ENCODE assay signal across 8 cellular contexts in genomic region chr2:11759182-11759975, GRCh38. TPM values are rescaled to one million over a fixed set of nuclear protein-coding genes. Genes with fewer than 3 reads are reported as not detected.
A peak's percentile ranks its signal among the peaks of the same experiment; 100 is the strongest.
DNase-seq lines count a peak whose midpoint lies in the region; ATAC-seq and TF ChIP-seq lines count a peak whose summit lies in the region.
"Not testable (repeated sequence)": the region's sequence is repeated elsewhere in the genome, so short reads cannot be mapped to it uniquely, and the experiment has no call there.

No MANE protein-coding gene starts in this region.

- H3K4me1 Mint-ChIP-seq in CD4-positive, CD25-positive, alpha-beta regulatory T cell = peaks cover 37 to 75% (median 57%) of the 10 kb centered on the region in 4 donors
- peaks cover 55% of the 10 kb centered on the region for H3K4me1 Mint-ChIP-seq in T-helper 1 cell treated with Interleukin-12 subunit alpha and Interleukin-12 subunit beta and Interleukin-4 antibody, amounts not matched to agents 30 μg/mL and 1 μg/mL, for 36 hours (ENCODE audit: low read depth)
- peaks cover 68% of the 10 kb centered on the region for H3K4me1 Mint-ChIP-seq in activated CD4-positive, alpha-beta T cell treated with anti-CD3 and anti-CD28 coated beads, Interleukin-2, amount 10 ng/mL, durations not matched to agents 7 days and 5 days
- peaks cover 62% of the 10 kb centered on the region for H3K4me1 Mint-ChIP-seq in activated T-cell treated with anti-CD3 and anti-CD28 coated beads, Interleukin-2, amount 50 U/mL, for 72 hours (ENCODE audit: low read depth)
- peaks cover 41 to 73% of the 10 kb centered on the region in 2 donors for H3K4me1 Mint-ChIP-seq in effector memory CD8-positive, alpha-beta T cell (ENCODE audit: low read depth in 2 of 2)
- H3K4me1 Mint-ChIP-seq in natural killer cell = peaks cover 71 to 80% of the 10 kb centered on the region in 2 donors
- H3K4me1 Mint-ChIP-seq in stimulated activated naive CD8-positive, alpha-beta T cell treated with anti-CD3 and anti-CD28 coated beads, Interleukin-15, Interleukin-2, amounts not matched to agents 100 ng/mL and 50 ng/mL, for 24 hours (ENCODE audit: low read depth) = peaks cover 69% of the 10 kb centered on the region

- H3K9me3 Mint-ChIP-seq in CD4-positive, CD25-positive, alpha-beta regulatory T cell; T-helper 1 cell treated with Interleukin-12 subunit alpha and Interleukin-12 subunit beta and Interleukin-4 antibody, amounts not matched to agents 30 μg/mL and 1 μg/mL, for 36 hours; activated CD4-positive, alpha-beta T cell treated with anti-CD3 and anti-CD28 coated beads, Interleukin-2, amount 10 ng/mL, durations not matched to agents 7 days and 5 days; activated T-cell treated with anti-CD3 and anti-CD28 coated beads, Interleukin-2, amount 50 U/mL, for 72 hours; activated naive CD4-positive, alpha-beta T cell treated with anti-CD3 and anti-CD28 coated beads, Interleukin-2, amount 50 U/mL, for 72 hours; effector memory CD8-positive, alpha-beta T cell; natural killer cell; stimulated activated naive CD8-positive, alpha-beta T cell treated with anti-CD3 and anti-CD28 coated beads, Interleukin-15, Interleukin-2, amounts not matched to agents 100 ng/mL and 50 ng/mL, for 24 hours: not testable (repeated sequence)

- peaks cover 12% of the 10 kb centered on the region for H3K36me3 ChIP-seq in CD4-positive, CD25-positive, alpha-beta regulatory T cell (ENCODE audit: control insufficient read depth, insufficient read depth, low read length)

- TF ChIP-seq CTCF in natural killer cell (IDR thresholded peaks at IDR 0.05) = not testable (repeated sequence)

- H3K27ac Mint-ChIP-seq in CD4-positive, CD25-positive, alpha-beta regulatory T cell = peak overlapping the region; percentile 87 to 92 (median 90)
- peak overlapping the region; percentile 37 for H3K27ac Mint-ChIP-seq in T-helper 1 cell treated with Interleukin-12 subunit alpha and Interleukin-12 subunit beta and Interleukin-4 antibody, amounts not matched to agents 30 μg/mL and 1 μg/mL, for 36 hours
- H3K27ac Mint-ChIP-seq in activated CD4-positive, alpha-beta T cell treated with anti-CD3 and anti-CD28 coated beads, Interleukin-2, amount 10 ng/mL, durations not matched to agents 7 days and 5 days = peak overlapping the region; percentile 57
- H3K27ac Mint-ChIP-seq in activated T-cell treated with anti-CD3 and anti-CD28 coated beads, Interleukin-2, amount 50 U/mL, for 72 hours = peak overlapping the region; percentile 86
- peak overlapping the region; percentile 46 to 88 for H3K27ac Mint-ChIP-seq in activated naive CD4-positive, alpha-beta T cell treated with anti-CD3 and anti-CD28 coated beads, Interleukin-2, amount 50 U/mL, for 72 hours
- H3K27ac Mint-ChIP-seq in effector memory CD8-positive, alpha-beta T cell = peak overlapping the region; percentile 60 to 88
- H3K27ac Mint-ChIP-seq in natural killer cell = peak overlapping the region; percentile 67 to 71
- H3K27ac Mint-ChIP-seq in stimulated activated naive CD8-positive, alpha-beta T cell treated with anti-CD3 and anti-CD28 coated beads, Interleukin-15, Interleukin-2, amounts not matched to agents 100 ng/mL and 50 ng/mL, for 24 hours = peak overlapping the region; percentile 79

- DNase-seq in CD4-positive, CD25-positive, alpha-beta regulatory T cell; activated CD4-positive, alpha-beta T cell treated with anti-CD3 and anti-CD28 coated beads, Interleukin-2, amount 10 ng/mL, durations not matched to agents 7 days and 5 days; activated T-cell treated with anti-CD3 and anti-CD28 coated beads, Interleukin-2, amount 50 U/mL, for 72 hours; activated naive CD4-positive, alpha-beta T cell treated with anti-CD3 and anti-CD28 coated beads, Interleukin-2, amount 50 U/mL, for 72 hours (ENCODE audit: low spot score in 2 of 2); effector memory CD8-positive, alpha-beta T cell; natural killer cell: not testable (repeated sequence)

- H3K27ac ChIP-seq in CD4-positive, CD25-positive, alpha-beta regulatory T cell (ENCODE audit: insufficient read depth, low read length, poor library complexity, severe bottlenecking) = not testable (repeated sequence)

- not testable (repeated sequence) for H3K27me3 Mint-ChIP-seq in CD4-positive, CD25-positive, alpha-beta regulatory T cell; T-helper 1 cell treated with Interleukin-12 subunit alpha and Interleukin-12 subunit beta and Interleukin-4 antibody, amounts not matched to agents 30 μg/mL and 1 μg/mL, for 36 hours (ENCODE audit: low read depth); activated CD4-positive, alpha-beta T cell treated with anti-CD3 and anti-CD28 coated beads, Interleukin-2, amount 10 ng/mL, durations not matched to agents 7 days and 5 days; activated T-cell treated with anti-CD3 and anti-CD28 coated beads, Interleukin-2, amount 50 U/mL, for 72 hours (ENCODE audit: low read depth); effector memory CD8-positive, alpha-beta T cell; natural killer cell (ENCODE audit: low read depth in 2 of 2); stimulated activated naive CD8-positive, alpha-beta T cell treated with anti-CD3 and anti-CD28 coated beads, Interleukin-15, Interleukin-2, amounts not matched to agents 100 ng/mL and 50 ng/mL, for 24 hours

- intact Hi-C loops in natural killer cell (cut with micrococcal nuclease) = not testable (repeated sequence)

- POLR2A ChIA-PET in activated CD4-positive, alpha-beta T cell treated with anti-CD3 and anti-CD28 coated beads, Interleukin-2, amount 10 ng/mL, durations not matched to agents 7 days and 5 days (lab: Charles Lee) = not testable (repeated sequence)

- peaks cover 24% of the 10 kb centered on the region for H3K36me3 Mint-ChIP-seq in CD4-positive, CD25-positive, alpha-beta regulatory T cell
- peaks cover 32% of the 10 kb centered on the region for H3K36me3 Mint-ChIP-seq in T-helper 1 cell treated with Interleukin-12 subunit alpha and Interleukin-12 subunit beta and Interleukin-4 antibody, amounts not matched to agents 30 μg/mL and 1 μg/mL, for 36 hours (ENCODE audit: low read depth)
- H3K36me3 Mint-ChIP-seq in activated CD4-positive, alpha-beta T cell treated with anti-CD3 and anti-CD28 coated beads, Interleukin-2, amount 10 ng/mL, durations not matched to agents 7 days and 5 days (ENCODE audit: low read depth) = peaks cover 42% of the 10 kb centered on the region
- not testable (repeated sequence) for H3K36me3 Mint-ChIP-seq in activated T-cell treated with anti-CD3 and anti-CD28 coated beads, Interleukin-2, amount 50 U/mL, for 72 hours (ENCODE audit: insufficient read depth in 2 of 2); natural killer cell
- peaks cover 4 to 45% of the 10 kb centered on the region in 2 donors for H3K36me3 Mint-ChIP-seq in activated naive CD4-positive, alpha-beta T cell treated with anti-CD3 and anti-CD28 coated beads, Interleukin-2, amount 50 U/mL, for 72 hours
- H3K36me3 Mint-ChIP-seq in effector memory CD8-positive, alpha-beta T cell (ENCODE audit: insufficient read depth) = peaks cover 13% of the 10 kb centered on the region
- H3K36me3 Mint-ChIP-seq in stimulated activated naive CD8-positive, alpha-beta T cell treated with anti-CD3 and anti-CD28 coated beads, Interleukin-15, Interleukin-2, amounts not matched to agents 100 ng/mL and 50 ng/mL, for 24 hours (ENCODE audit: low read depth) = peaks cover 28% of the 10 kb centered on the region

- ATAC-seq in CD4-positive, CD25-positive, alpha-beta regulatory T cell (ENCODE audit: low read depth in 2 of 2); activated T-cell treated with anti-CD3 and anti-CD28 coated beads, Interleukin-2, amount 50 U/mL, for 72 hours (replicated peaks in 1 of 2); activated naive CD4-positive, alpha-beta T cell treated with anti-CD3 and anti-CD28 coated beads, Interleukin-2, amount 50 U/mL, for 72 hours; effector memory CD8-positive, alpha-beta T cell (replicated peaks); natural killer cell: not testable (repeated sequence)

- not testable (repeated sequence) for H3K4me3 ChIP-seq in CD4-positive, CD25-positive, alpha-beta regulatory T cell (ENCODE audit: low read depth, low read length)

- H3K27me3 ChIP-seq in CD4-positive, CD25-positive, alpha-beta regulatory T cell (ENCODE audit: control insufficient read depth, insufficient read depth, low read length) = not testable (repeated sequence)

- H3K9me3 ChIP-seq in CD4-positive, CD25-positive, alpha-beta regulatory T cell (ENCODE audit: control insufficient read depth in 2 of 2, low read length in 2 of 2) = not testable (repeated sequence)

- CTCF ChIA-PET in activated CD4-positive, alpha-beta T cell treated with anti-CD3 and anti-CD28 coated beads, Interleukin-2, amount 10 ng/mL, durations not matched to agents 7 days and 5 days (lab: Charles Lee) = interaction anchor here (1.4 kb wide), 1 partner anchor 66 kb away, joined by 6 read pairs; no protein-coding TSS in a partner anchor

- H3K4me1 ChIP-seq in CD4-positive, CD25-positive, alpha-beta regulatory T cell (ENCODE audit: control insufficient read depth, insufficient read depth, low read length, poor library complexity, severe bottlenecking) = peaks cover 48% of the 10 kb centered on the region

- peak overlapping the region in 1 of 4 donors; percentile 1 for H3K4me3 Mint-ChIP-seq in CD4-positive, CD25-positive, alpha-beta regulatory T cell
- not testable (repeated sequence) for H3K4me3 Mint-ChIP-seq in T-helper 1 cell treated with Interleukin-12 subunit alpha and Interleukin-12 subunit beta and Interleukin-4 antibody, amounts not matched to agents 30 μg/mL and 1 μg/mL, for 36 hours; activated CD4-positive, alpha-beta T cell treated with anti-CD3 and anti-CD28 coated beads, Interleukin-2, amount 10 ng/mL, durations not matched to agents 7 days and 5 days; natural killer cell; stimulated activated naive CD8-positive, alpha-beta T cell treated with anti-CD3 and anti-CD28 coated beads, Interleukin-15, Interleukin-2, amounts not matched to agents 100 ng/mL and 50 ng/mL, for 24 hours
- H3K4me3 Mint-ChIP-seq in activated T-cell treated with anti-CD3 and anti-CD28 coated beads, Interleukin-2, amount 50 U/mL, for 72 hours = peak overlapping the region; percentile 4 to 39
- H3K4me3 Mint-ChIP-seq in effector memory CD8-positive, alpha-beta T cell = peak overlapping the region; percentile 5 to 20

RNA-seq across cellular contexts. Expression of gene LPIN1, which starts 12.9 kb away (rescaled TPM):
- total RNA-seq in CD4-positive, CD25-positive, alpha-beta regulatory T cell = 94.9 TPM
- polyA plus RNA-seq in CD4-positive, CD25-positive, alpha-beta regulatory T cell = 10 to 100 TPM; 20.3 to 27.0 (median 24.4) TPM
- 10 to 100 TPM; 58.9 to 62.2 TPM for total RNA-seq in activated CD4-positive, alpha-beta T cell treated with anti-CD3 and anti-CD28 coated beads, Interleukin-2, amount 10 ng/mL, durations not matched to agents 7 days and 5 days
- 10 to 100 TPM; 45.4 to 63.2 TPM for total RNA-seq in activated T-cell treated with anti-CD3 and anti-CD28 coated beads, Interleukin-2, amount 50 U/mL, for 72 hours
- total RNA-seq in activated naive CD4-positive, alpha-beta T cell treated with anti-CD3 and anti-CD28 coated beads, Interleukin-2, amount 50 U/mL, for 72 hours = 10 to 100 TPM; 68.6 to 92.9 TPM
- total RNA-seq in natural killer cell = 100 to 1,000 TPM in 2 of 3 donors, 10 to 100 TPM in 1; 95.0 to 122 (median 118) TPM

Comparison
In these comparisons a context has a peak if more than half of its experiments do, and no peak if none do; other contexts are left out.
1. H3K27ac Mint-ChIP-seq: peak in every context shown above with its lines; median percentile 90 in CD4-positive, CD25-positive, alpha-beta regulatory T cell; 86 in activated T-cell treated with anti-CD3 and anti-CD28 coated beads, Interleukin-2, amount 50 U/mL, for 72 hours; 79 in stimulated activated naive CD8-positive, alpha-beta T cell treated with anti-CD3 and anti-CD28 coated beads, Interleukin-15, Interleukin-2, amounts not matched to agents 100 ng/mL and 50 ng/mL, for 24 hours; 74 in effector memory CD8-positive, alpha-beta T cell; 69 in natural killer cell; 67 in activated naive CD4-positive, alpha-beta T cell treated with anti-CD3 and anti-CD28 coated beads, Interleukin-2, amount 50 U/mL, for 72 hours; 57 in activated CD4-positive, alpha-beta T cell treated with anti-CD3 and anti-CD28 coated beads, Interleukin-2, amount 10 ng/mL, durations not matched to agents 7 days and 5 days; 37 in T-helper 1 cell treated with Interleukin-12 subunit alpha and Interleukin-12 subunit beta and Interleukin-4 antibody, amounts not matched to agents 30 μg/mL and 1 μg/mL, for 36 hours.